10 cellular contexts compared by ENCODE assay signal in genomic region chr10:100374677-100375353, GRCh38. TPM values are rescaled to one million over a fixed set of nuclear protein-coding genes. Genes with fewer than 3 reads are reported as not detected.
DNase-seq lines count a peak whose midpoint lies in the region; FAIRE-seq and TF ChIP-seq lines count a peak whose summit lies in the region.
"Not testable (repeated sequence)": the region's sequence is repeated elsewhere in the genome, so short reads cannot be mapped to it uniquely, and the experiment has no call there.
"Had no signal": no experiment of that assay in that cellular context is flagged by ENCODE, and none has a peak within 500 bp of the region (broad histone marks: within the 10 kb centered on the region; RNA-seq: fewer than 3 reads in every experiment).

No MANE protein-coding gene starts in this region.

- H3K27me3 Mint-ChIP-seq in activated naive CD4-positive, alpha-beta T cell treated with anti-CD3 and anti-CD28 coated beads, Interleukin-2, amount 50 U/mL, for 24 hours, result not testable (repeated sequence)

- not testable (repeated sequence) for H2AFZ ChIP-seq in MM.1S (ENCODE audit: low read length)
- H2AFZ ChIP-seq in hepatocyte, result peak overlapping the region; percentile 3

- H3K4me1 ChIP-seq in MM.1S (ENCODE audit: low read length) (peaks cover 30% of the 10 kb centered on the region), hepatocyte (ENCODE audit: insufficient read depth) (peaks cover 45% of the 10 kb centered on the region), muscle layer of colon (ENCODE audit: insufficient read depth, low read length) (peaks cover 28% of the 10 kb centered on the region)
- H3K4me1 ChIP-seq in endocrine pancreas (ENCODE audit: control insufficient read depth, insufficient read depth, low read length); small intestine (ENCODE audit: control insufficient read depth in 2 of 2, insufficient read depth in 1 of 2, low read depth in 1 of 2, low read length in 1 of 2): not testable (repeated sequence)

- not testable (repeated sequence) for DNase-seq in GM06990 (ENCODE audit: extremely low read depth, insufficient read length); MM.1S; hepatocyte (ENCODE audit: low spot score)
- DNase-seq in small intestine, result peak; percentile 65

- not testable (repeated sequence) for H3K9me3 ChIP-seq in MM.1S (replicated peaks; ENCODE audit: insufficient read depth, low read length); endocrine pancreas (ENCODE audit: control insufficient read depth, low read length); hepatocyte (ENCODE audit: low read depth); muscle layer of colon (ENCODE audit: low read length); small intestine (ENCODE audit: control insufficient read depth, low read depth)

- H3F3A ChIP-seq in MM.1S (ENCODE audit: insufficient read depth, low read length), result peaks cover 24% of the 10 kb centered on the region

- TF ChIP-seq CTCF in GM06990 (IDR thresholded peaks at IDR 0.05; ENCODE audit: insufficient read depth, low read length, poor library complexity, severe bottlenecking); MM.1S (IDR thresholded peaks at IDR 0.05; ENCODE audit: low read length); hepatocyte (IDR thresholded peaks at IDR 0.05; ENCODE audit: poor library complexity): not testable (repeated sequence)

- not testable (repeated sequence) for FAIRE-seq in small intestine (lab: Jason Lieb, UNC)

- H3K27ac Mint-ChIP-seq in activated naive CD4-positive, alpha-beta T cell treated with anti-CD3 and anti-CD28 coated beads, Interleukin-2, amount 50 U/mL, for 24 hours, result not testable (repeated sequence)

- H3K27me3 ChIP-seq in GM06990 (replicated peaks; ENCODE audit: control insufficient read depth, insufficient read depth, low read length); MM.1S (replicated peaks; ENCODE audit: insufficient read depth, low read length); endocrine pancreas (ENCODE audit: control insufficient read depth, insufficient read depth, low read length); hepatocyte; muscle layer of colon (ENCODE audit: control insufficient read depth in 1 of 2, insufficient read depth in 2 of 2, low read length in 2 of 2); small intestine (ENCODE audit: control insufficient read depth in 2 of 2, insufficient read depth in 2 of 2, low read length in 2 of 2): not testable (repeated sequence)

- H3K79me2 ChIP-seq in MM.1S (ENCODE audit: low read length) (peaks cover 19% of the 10 kb centered on the region), hepatocyte (peaks cover 13% of the 10 kb centered on the region)

- H3K9me2 ChIP-seq in MM.1S (replicated peaks; ENCODE audit: insufficient read depth, low read length); hepatocyte (replicated peaks; ENCODE audit: insufficient read depth): not testable (repeated sequence)

- H3K9ac ChIP-seq in MM.1S (ENCODE audit: low read length), result peak overlapping the region; percentile 96
- H3K9ac ChIP-seq in endocrine pancreas (ENCODE audit: control insufficient read depth, insufficient read depth, low read length); muscle layer of colon (ENCODE audit: low read length): not testable (repeated sequence)

- peaks cover 20% of the 10 kb centered on the region for H3K4me1 Mint-ChIP-seq in activated naive CD4-positive, alpha-beta T cell treated with anti-CD3 and anti-CD28 coated beads, Interleukin-2, amount 50 U/mL, for 24 hours

- H3K4me2 ChIP-seq in MM.1S (ENCODE audit: low read depth, low read length) (peak overlapping the region; percentile 89), hepatocyte (peak overlapping the region; percentile 76)

- H3K27ac ChIP-seq in MM.1S (ENCODE audit: low read length), result peak overlapping the region; percentile 93; the same call in 1 of the 2 replicates
- peak overlapping the region; percentile 97 for H3K27ac ChIP-seq in hepatocyte
- peak overlapping the region; percentile 97 for H3K27ac ChIP-seq in muscle layer of colon (ENCODE audit: low read depth, low read length)
- H3K27ac ChIP-seq in small intestine (ENCODE audit: low read depth in 1 of 2, low read length in 1 of 2), result peak overlapping the region; percentile 97 to 99

- WGBS in hepatocyte (ENCODE audit: low lambda C conversion rate, missing lambda C conversion rate), result 62% methylated on average over 7 of the region's 7 CpGs
- WGBS in small intestine, 3 donors, result 39 to 78% (median 56%) methylated on average over 7 of the region's 7 CpGs

- H3K4me3 ChIP-seq in GM06990 (replicated peaks; ENCODE audit: low read depth, low read length) (peak overlapping the region; percentile 59), MM.1S (ENCODE audit: low read length) (peak overlapping the region; percentile 79), endocrine pancreas (ENCODE audit: control insufficient read depth, insufficient read depth, low read length) (peak overlapping the region; percentile 86), hepatocyte (peak overlapping the region; percentile 14), muscle layer of colon (ENCODE audit: low read depth in 1 of 2, low read length in 2 of 2) (peak overlapping the region in 1 of 2 donors; percentile 84), small intestine (ENCODE audit: low read depth in 1 of 2, low read length in 2 of 2) (peak overlapping the region in 1 of 2 donors; percentile 54)

- not testable (repeated sequence) for H3K9me3 Mint-ChIP-seq in activated naive CD4-positive, alpha-beta T cell treated with anti-CD3 and anti-CD28 coated beads, Interleukin-2, amount 50 U/mL, for 24 hours

- not testable (repeated sequence) for H4K20me1 ChIP-seq in MM.1S (ENCODE audit: insufficient read depth, low read length); hepatocyte (ENCODE audit: insufficient read depth, poor library complexity, severe bottlenecking)

- not testable (repeated sequence) for H3K36me3 Mint-ChIP-seq in activated naive CD4-positive, alpha-beta T cell treated with anti-CD3 and anti-CD28 coated beads, Interleukin-2, amount 50 U/mL, for 24 hours

- peak overlapping the region; percentile 28 for H3K4me3 Mint-ChIP-seq in activated naive CD4-positive, alpha-beta T cell treated with anti-CD3 and anti-CD28 coated beads, Interleukin-2, amount 50 U/mL, for 24 hours

- H3K36me3 ChIP-seq in GM06990 (ENCODE audit: control insufficient read depth, insufficient read depth, low read length); MM.1S (replicated peaks; ENCODE audit: insufficient read depth, low read length); endocrine pancreas (ENCODE audit: control insufficient read depth, insufficient read depth, low read length); hepatocyte (replicated peaks; ENCODE audit: insufficient read depth, low read depth); muscle layer of colon (ENCODE audit: insufficient read depth, low read length); small intestine (ENCODE audit: control insufficient read depth in 2 of 2, insufficient read depth in 2 of 2, low read length in 2 of 2): not testable (repeated sequence)

RNA-seq across cellular contexts. Expression of gene SCD, which starts 27.8 kb away (rescaled TPM):
- 589 and 622 TPM in 2 replicates for total RNA-seq in hepatocyte
- 213 and 282 TPM in 2 replicates for polyA plus RNA-seq in hepatocyte
- 100 to 1,000 TPM in 1 of 3 donors, 10 to 100 TPM in 2; 14.8 to 144 (median 20.5) TPM for polyA plus RNA-seq in small intestine

RNA-seq across cellular contexts. Expression of gene PKD2L1, which starts 44.8 kb away (rescaled TPM):
- total RNA-seq in hepatocyte, result 0.10 TPM in 1 of 2 replicates, not detected in the other
- polyA plus RNA-seq in hepatocyte, result 0.88 and 1.9 TPM in 2 replicates
- under 1 TPM in 2 of 3 donors, not detected in 1; 0.10 to 0.27 TPM for polyA plus RNA-seq in small intestine
- total RNA-seq: activated naive CD4-positive, alpha-beta T cell treated with anti-CD3 and anti-CD28 coated beads for 36 hours; cerebellum; frontal cortex had no signal
